ENCODE assay signal across 1 cellular context in genomic region chr3:182912476-182912875, GRCh38.
TF ChIP-seq lines count a peak whose summit lies in the region.

No MANE protein-coding gene starts in this region.

TF ChIP-seq in IMR-90, 13 proteins besides CTCF, POLR2A, EP300 and RAD21:
- no peak for TF ChIP-seq BHLHE40 (IDR thresholded peaks at IDR 0.05; ENCODE audit: low read depth, low read length)
- TF ChIP-seq RFX5 (IDR thresholded peaks at IDR 0.05; ENCODE audit: low read depth, low read length), result no peak
- TF ChIP-seq NFE2L2 (IDR thresholded peaks at IDR 0.05; ENCODE audit: low read depth, low read length), result no peak
